8 cellular contexts compared by ENCODE assay signal in the genomic region with DNA sequence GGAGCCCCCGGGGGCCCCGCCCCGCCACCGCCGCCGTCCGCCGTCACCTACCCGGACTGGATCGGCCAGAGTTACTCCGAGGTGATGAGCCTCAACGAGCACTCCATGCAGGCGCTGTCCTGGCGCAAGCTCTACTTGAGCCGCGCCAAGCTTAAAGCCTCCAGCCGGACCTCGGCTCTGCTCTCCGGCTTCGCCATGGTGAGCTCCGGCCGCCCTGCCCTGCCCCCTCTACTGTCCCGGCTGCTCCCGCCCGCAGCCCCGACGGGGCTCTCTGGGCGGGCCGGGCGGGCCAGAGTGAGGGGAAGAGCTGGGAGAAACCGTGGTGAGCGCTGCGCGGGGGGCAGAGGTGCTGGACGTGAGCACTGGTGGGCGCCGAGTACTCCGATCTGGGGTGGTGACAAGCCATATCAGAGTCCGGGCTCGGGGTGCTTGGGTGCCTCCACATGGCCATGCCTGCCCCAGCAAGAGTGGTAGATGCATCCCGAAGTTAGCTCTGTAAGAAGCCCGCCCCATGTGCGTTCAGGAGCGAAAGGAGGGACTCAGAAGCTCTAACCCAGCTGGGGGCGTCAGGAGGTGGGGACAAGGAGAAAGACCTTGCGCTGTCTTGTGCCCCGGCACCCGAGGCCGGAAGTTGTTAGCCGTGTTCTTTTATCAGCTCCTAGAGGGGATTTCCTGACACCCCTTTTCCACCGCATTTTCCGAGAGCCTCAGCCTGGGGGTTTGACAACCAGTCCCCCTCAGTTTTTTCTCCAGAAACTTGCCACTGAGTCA. TPM values are rescaled to one million over a fixed set of nuclear protein-coding genes. Genes with fewer than 3 reads are reported as not detected.
DNase-seq lines count a peak whose midpoint lies in the region; ATAC-seq and TF ChIP-seq lines count a peak whose summit lies in the region.

No MANE protein-coding gene starts in this region.

- H3K27me3 ChIP-seq in GM23248 (replicated peaks; ENCODE audit: insufficient read depth) (no peaks in the 10 kb centered on the region), body of pancreas (no peaks in the 10 kb centered on the region), spleen (replicated peaks in 1 of 7) (no peaks in the 10 kb centered on the region)

- H3K36me3 ChIP-seq in GM23248 (ENCODE audit: low read depth) (no peaks in the 10 kb centered on the region), body of pancreas (replicated peaks in 1 of 2; ENCODE audit: insufficient read depth in 1 of 2, low read depth in 2 of 2) (no peaks in the 10 kb centered on the region), spleen (peaks cover 0 to 10% (median 0%) of the 10 kb centered on the region in 6 donors)

- H3K79me2 ChIP-seq in GM23248 (ENCODE audit: insufficient read depth): peaks cover 42% of the 10 kb centered on the region

- H3F3A ChIP-seq in GM23248 (ENCODE audit: insufficient read depth): peaks cover 15% of the 10 kb centered on the region

- peak overlapping the region; percentile 78 for H3K4me3 ChIP-seq in GM08714 (ENCODE audit: low read length)
- peak overlapping the region; percentile 78 for H3K4me3 ChIP-seq in GM23248
- peak overlapping the region; percentile 56 to 59 for H3K4me3 ChIP-seq in body of pancreas
- peak overlapping the region; percentile 77 to 98 (median 86) for H3K4me3 ChIP-seq in spleen

- intact Hi-C loops in body of pancreas (cut with DNase I): loop anchor here (10.0 kb wide), 2 partner anchors 52 to 58 kb away; no protein-coding TSS in a partner anchor
- intact Hi-C loops in spleen (cut with DNase I; ENCODE audit: low total_unique reads): loop anchor here (5.0 to 10.0 kb wide), 2 partner anchors 75 to 132 kb away; no protein-coding TSS in a partner anchor

- no peaks in the 10 kb centered on the region for H3K9me2 ChIP-seq in GM23248 (ENCODE audit: insufficient read depth)

- TF ChIP-seq POLR2A in body of pancreas (IDR thresholded peaks at IDR 0.05) (peak; percentile 15 to 38 (median 21)), spleen (IDR thresholded peaks at IDR 0.05) (no peak)

- no peaks in the 10 kb centered on the region for H4K20me1 ChIP-seq in GM23248 (ENCODE audit: insufficient read depth)

- peak; percentile 52 for ATAC-seq in body of pancreas

- H3K9ac ChIP-seq in GM23248: peak overlapping the region; percentile 68

- in situ Hi-C loops in GM23248 (cut with MboI): no loop called here

- DNase-seq in GM23248 (peak; percentile 86), LHCN-M2 (ENCODE audit: low read depth) (peak; percentile 62), UCSD-AML1 (lab: John Stamatoyannopoulos, UW; ENCODE audit: unreplicated experiment) (peak; percentile 79), body of pancreas (peak; percentile 58 to 64 (median 60)), iPS-NIHi11 (ENCODE audit: low spot score) (peak; percentile 70), spleen (peak; percentile 91), NCI-H187 treated with DMSO at 0.1 percent for 48 hours (lab: John Stamatoyannopoulos, UW) (no peak)

- peak overlapping the region; percentile 84 for H3K4me2 ChIP-seq in GM23248 (ENCODE audit: unreplicated experiment)

- H2AFZ ChIP-seq in GM23248: peak overlapping the region; percentile 85

- peak overlapping the region; percentile 57 for H3K27ac ChIP-seq in GM23248
- peak overlapping the region; percentile 76 to 96 (median 93) for H3K27ac ChIP-seq in body of pancreas
- peak overlapping the region; percentile 95 to 99 (median 98) for H3K27ac ChIP-seq in spleen

- no peaks in the 10 kb centered on the region for H3K9me3 ChIP-seq in GM23248 (ENCODE audit: low read depth)
- no peaks in the 10 kb centered on the region for H3K9me3 ChIP-seq in body of pancreas
- H3K9me3 ChIP-seq in spleen: no peaks in the 10 kb centered on the region

- H3K4me1 ChIP-seq in GM23248 (ENCODE audit: insufficient read depth) (peaks cover 19% of the 10 kb centered on the region; the same call in 1 of the 2 replicates), body of pancreas (peaks cover 36% of the 10 kb centered on the region), spleen (peaks cover 51 to 71% (median 63%) of the 10 kb centered on the region in 6 donors)

- peak in 1 of 7 experiments; percentile 4 for TF ChIP-seq CTCF in body of pancreas (IDR thresholded peaks at IDR 0.05)
- TF ChIP-seq CTCF in spleen (IDR thresholded peaks at IDR 0.05 in 8 of 11, conservative IDR thresholded peaks at IDR 0.05 in 3 of 11): peak in 1 of 11 experiments; percentile 20

- WGBS in GM23248 (ENCODE audit: low coverage in 1 of 2, low lambda C conversion rate in 2 of 2, missing lambda C conversion rate in 2 of 2), 2 experiments: 1 to 2% methylated on average over 37 to 51 of the region's 52 CpGs
- 0 to 2% methylated on average over 12 to 46 of the region's 52 CpGs for WGBS in body of pancreas, 2 donors
- WGBS in spleen, 5 donors: 0% methylated on average over 25 to 52 of the region's 52 CpGs

RNA-seq across cellular contexts. Expression of a gene that starts 0.7 kb away (rescaled TPM):
- total RNA-seq in GM23248 (2014; rRNA removed; shearing (Covaris generic)): 4.9 and 7.6 TPM in 2 replicates
- polyA plus RNA-seq in GM23248 (2016; fragmentation: Nextera tagmentation; extraction: Ambion mirVana): 14.2 and 16.1 TPM in 2 replicates
- total RNA-seq in LHCN-M2 (2014; rRNA removed): 11.4 and 15.5 TPM in 2 replicates
- 15.4 TPM for polyA plus RNA-seq in LHCN-M2 (2012)
- 1 to 10 TPM in 1 of 2 donors, under 1 TPM in 1; 0.66 to 3.9 TPM for total RNA-seq in body of pancreas
- 10 to 100 TPM; 27.7 to 47.5 (median 36.6) TPM for total RNA-seq in spleen
- polyA plus RNA-seq in spleen: 10 to 100 TPM; 12.9 to 32.0 (median 23.9) TPM

RNA-seq across cellular contexts. Expression of a gene that starts 42.4 kb away (rescaled TPM):
- total RNA-seq in GM23248 (2014; rRNA removed; shearing (Covaris generic)): 0.13 TPM in 1 of 2 replicates, not detected in the other
- 0.58 and 0.63 TPM in 2 replicates for polyA plus RNA-seq in GM23248 (2016; fragmentation: Nextera tagmentation; extraction: Ambion mirVana)
- 0.06 TPM in 1 of 2 replicates, not detected in the other for total RNA-seq in LHCN-M2 (2014; rRNA removed)
- polyA plus RNA-seq in LHCN-M2 (2012): 0.29 TPM
- not detected for total RNA-seq in body of pancreas
- total RNA-seq in spleen: 1 to 10 TPM in 4 of 7 donors, under 1 TPM in 2, not detected in 1; 0.17 to 2.5 (median 1.5) TPM
- 1 to 10 TPM in 1 of 3 donors, under 1 TPM in 2; 0.35 to 1.1 (median 0.51) TPM for polyA plus RNA-seq in spleen

RNA-seq across cellular contexts. Expression of a gene that starts 46.2 kb away (rescaled TPM):
- total RNA-seq in GM23248 (2014; rRNA removed; shearing (Covaris generic)): 20.1 and 26.3 TPM in 2 replicates
- polyA plus RNA-seq in GM23248 (2016; fragmentation: Nextera tagmentation; extraction: Ambion mirVana): 8.2 and 10.6 TPM in 2 replicates
- total RNA-seq in LHCN-M2 (2014; rRNA removed): 19.6 and 28.8 TPM in 2 replicates
- 15.8 TPM for polyA plus RNA-seq in LHCN-M2 (2012)
- 10 to 100 TPM; 17.8 to 26.5 TPM for total RNA-seq in body of pancreas
- 10 to 100 TPM; 32.3 to 56.2 (median 46.5) TPM for total RNA-seq in spleen
- polyA plus RNA-seq in spleen: 10 to 100 TPM; 20.8 to 25.5 (median 24.5) TPM

Comparison
In these comparisons a context has a peak if more than half of its experiments do, and no peak if none do; other contexts are left out.
1. POLR2A ChIP-seq: peak in body of pancreas (3 of 3); none in spleen (0 of 3).
2. Peak in every context shown above with its lines, with median percentiles within 50 percentile points of each other: H3K4me3 ChIP-seq and H3K27ac ChIP-seq.